In the genomic region with DNA sequence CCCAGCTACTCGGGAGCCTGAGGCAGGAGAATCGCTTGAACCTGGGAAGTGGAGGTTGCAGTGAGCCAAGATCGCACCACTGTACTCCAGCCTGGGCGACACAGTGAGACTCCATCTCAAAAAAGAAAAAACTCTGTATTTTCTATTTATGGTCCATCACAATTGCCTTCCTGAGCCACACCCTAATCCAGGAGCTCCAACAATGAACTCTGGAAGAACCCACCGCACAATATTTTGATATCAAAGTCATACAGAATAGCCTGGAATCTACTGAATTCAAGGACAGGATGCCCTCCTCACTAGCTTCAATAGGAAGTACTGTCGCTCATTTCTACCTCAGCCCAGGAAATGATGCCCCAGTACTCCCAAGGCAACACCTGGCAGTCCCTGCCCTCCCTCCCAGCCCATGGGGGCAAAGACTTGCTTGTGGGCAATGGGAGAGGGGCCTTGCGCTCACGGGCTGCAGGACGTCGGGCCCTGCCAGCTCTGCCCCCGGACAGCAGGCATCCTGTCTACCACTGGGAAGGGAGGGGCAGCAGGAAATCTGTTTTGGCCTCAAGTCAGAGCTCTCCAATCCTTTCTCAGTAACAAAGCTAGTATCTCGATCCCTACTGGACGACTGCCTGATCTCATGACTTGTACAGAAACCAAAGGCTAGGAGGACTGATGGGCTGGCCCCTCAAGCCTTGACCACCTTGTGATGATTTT, we compare ENCODE assay signal across 23 cellular contexts.
"Had no signal": no experiment of that assay in that cellular context is flagged by ENCODE, and none has a peak within 500 bp of the region (broad histone marks: within the 10 kb centered on the region; RNA-seq: fewer than 3 reads in every experiment).

No MANE protein-coding gene starts in this region.

- ATAC-seq: activated naive CD4-positive, alpha-beta T cell treated with anti-CD3 and anti-CD28 coated beads, Interleukin-2, amount 50 U/mL, for 72 hours; activated T-helper 17 cell treated with anti-CD3 and anti-CD28 coated beads, Interleukin-2, amount 50 U/mL, for 72 hours; foreskin keratinocyte; WTC11 had no signal

- H3K4me3 Mint-ChIP-seq: activated T-cell treated with anti-CD3 and anti-CD28 coated beads, Interleukin-2, amount 50 U/mL, for 24 hours; activated T-helper 17 cell treated with anti-CD3 and anti-CD28 coated beads, Interleukin-2, amount 50 U/mL, for 72 hours; stimulated activated naive CD8-positive, alpha-beta T cell treated with anti-CD3 and anti-CD28 coated beads, Interleukin-15, Interleukin-2, amounts not matched to agents 100 ng/mL and 50 ng/mL, for 24 hours; T-helper 1 cell treated with Interleukin-12 subunit alpha and Interleukin-12 subunit beta and Interleukin-4 antibody, amounts not matched to agents 30 μg/mL and 1 μg/mL, for 36 hours; WTC11 had no signal

- H3K27ac Mint-ChIP-seq: activated naive CD4-positive, alpha-beta T cell treated with anti-CD3 and anti-CD28 coated beads, Interleukin-2, amount 50 U/mL, for 72 hours; activated T-cell treated with anti-CD3 and anti-CD28 coated beads, Interleukin-2, amount 50 U/mL, for 24 hours; activated T-helper 17 cell treated with anti-CD3 and anti-CD28 coated beads, Interleukin-2, amount 50 U/mL, for 72 hours; stimulated activated naive CD8-positive, alpha-beta T cell treated with anti-CD3 and anti-CD28 coated beads, Interleukin-15, Interleukin-2, amounts not matched to agents 100 ng/mL and 50 ng/mL, for 24 hours; T-helper 1 cell treated with Interleukin-12 subunit alpha and Interleukin-12 subunit beta and Interleukin-4 antibody, amounts not matched to agents 30 μg/mL and 1 μg/mL, for 36 hours; WTC11 had no signal

- FAIRE-seq: astrocyte had no signal

- DNase-seq: activated CD4-positive, alpha-beta T cell treated with anti-CD3 and anti-CD28 coated beads, Interleukin-2, amount 50 U/mL, for 4 hours; activated CD8-positive, alpha-beta memory T cell treated with anti-CD3 and anti-CD28 coated beads for 24 hours; activated CD8-positive, alpha-beta memory T cell treated with anti-CD3 and anti-CD28 coated beads, Interleukin-2, amount 50 U/mL, for 4 hours; activated T-cell treated with anti-CD3 and anti-CD28 coated beads, Interleukin-2, amount 50 U/mL, for 24 hours; adrenal gland; cortex of kidney; foreskin keratinocyte; islet precursor cell; mesenchymal stem cell; nucleus accumbens; retina; stimulated activated CD4-positive, alpha-beta T cell treated with anti-CD3 and anti-CD28 coated beads, Interleukin-12 subunit alpha, Interleukin-12 subunit beta, amount 100 ng/mL, for 4 hours; stimulated activated CD4-positive, alpha-beta T cell treated with anti-CD3 and anti-CD28 coated beads, Interleukin-4, amount 100 ng/mL, for 4 hours; substantia nigra; T1000; thyroid gland had no signal

- H3K27me3 ChIP-seq: adrenal gland, breast epithelium, foreskin keratinocyte, thyroid gland had no signal

- H3K27ac ChIP-seq: breast epithelium, foreskin keratinocyte had no signal

- H3K27me3 Mint-ChIP-seq: activated T-cell treated with anti-CD3 and anti-CD28 coated beads, Interleukin-2, amount 50 U/mL, for 24 hours; activated T-helper 17 cell treated with anti-CD3 and anti-CD28 coated beads, Interleukin-2, amount 50 U/mL, for 72 hours had no signal

- H3K9me3 Mint-ChIP-seq: stimulated activated naive CD8-positive, alpha-beta T cell treated with anti-CD3 and anti-CD28 coated beads, Interleukin-15, Interleukin-2, amounts not matched to agents 100 ng/mL and 50 ng/mL, for 24 hours had no signal

- H3K4me1 ChIP-seq: adrenal gland, breast epithelium, foreskin keratinocyte, thyroid gland had no signal

- H3K4me3 ChIP-seq: adrenal gland, breast epithelium, thyroid gland had no signal

- H3K9me3 ChIP-seq: adrenal gland, breast epithelium, thyroid gland had no signal

- H3K4me1 Mint-ChIP-seq: WTC11 had no signal
